ENCODE assay signal across 20 cellular contexts in the genomic region with DNA sequence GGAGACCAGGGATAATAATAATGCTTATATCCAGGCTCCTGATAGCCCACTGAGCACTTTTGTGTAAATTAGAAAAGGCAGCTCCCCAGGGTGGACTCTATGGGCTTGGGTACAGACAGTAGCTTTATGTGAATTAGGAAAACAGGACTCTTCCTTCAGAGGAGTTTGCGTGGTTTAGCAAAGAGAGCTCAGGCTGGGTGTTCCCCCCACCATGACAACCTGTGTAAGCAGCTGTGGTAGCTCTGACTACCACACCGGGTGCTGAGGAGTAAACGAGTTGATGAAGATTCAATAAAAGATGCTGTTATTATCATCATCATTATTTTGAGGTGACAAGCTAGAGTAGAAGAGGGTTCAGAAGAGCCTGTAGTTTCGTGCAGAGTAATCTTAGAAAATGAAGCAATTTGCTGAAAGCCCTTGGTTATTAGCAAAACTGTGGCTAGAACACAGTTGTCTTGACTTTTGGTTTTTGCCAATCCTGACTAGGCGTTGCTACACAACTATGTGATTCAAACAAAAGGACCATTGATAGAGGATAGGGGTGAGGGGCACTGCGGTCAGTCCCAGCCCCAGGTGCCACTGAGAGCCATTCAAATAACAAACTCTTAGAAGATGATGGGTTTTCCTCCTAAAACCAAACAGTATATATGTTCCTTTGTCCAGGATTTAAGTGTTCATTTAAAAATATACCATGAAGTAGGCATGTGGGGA.
"Had no signal": no experiment of that assay in that cellular context is flagged by ENCODE, and none has a peak within 500 bp of the region (broad histone marks: within the 10 kb centered on the region; RNA-seq: fewer than 3 reads in every experiment).

No MANE protein-coding gene starts in this region.

- H3K36me3 ChIP-seq: cardiac muscle cell, neutrophil had no signal

- DNase-seq: activated CD4-positive, alpha-beta T cell treated with anti-CD3 and anti-CD28 coated beads, Interleukin-2, amount 50 U/mL, for 1 hour; activated CD8-positive, alpha-beta memory T cell treated with anti-CD3 and anti-CD28 coated beads for 24 hours; activated naive CD4-positive, alpha-beta T cell treated with anti-CD3 and anti-CD28 coated beads for 36 hours; activated naive CD8-positive, alpha-beta T cell treated with anti-CD3 and anti-CD28 coated beads, Interleukin-2, amount 50 U/mL, for 24 hours; mucosa of descending colon; naive thymus-derived CD4-positive, alpha-beta T cell; right cardiac atrium; stimulated activated CD4-positive, alpha-beta T cell treated with anti-CD3 and anti-CD28 coated beads, Interleukin-15, amount 100 ng/mL, for 24 hours; stimulated activated CD4-positive, alpha-beta T cell treated with anti-CD3 and anti-CD28 coated beads, Interleukin-4, amount 100 ng/mL, for 24 hours; stimulated activated naive CD4-positive, alpha-beta T cell; trophoblast cell had no signal

- FAIRE-seq: astrocyte, colon, islet of Langerhans had no signal

- ATAC-seq: activated CD4-positive, CD25-positive, alpha-beta regulatory T cell treated with anti-CD3 and anti-CD28 coated beads, Interleukin-2, amount 50 U/mL, for 24 hours; activated naive CD8-positive, alpha-beta T cell treated with anti-CD3 and anti-CD28 coated beads, Interleukin-2, amount 50 U/mL, for 24 hours; activated T-helper 17 cell treated with anti-CD3 and anti-CD28 coated beads, Interleukin-2, amount 50 U/mL, for 72 hours; esophagus mucosa; mucosa of descending colon; naive thymus-derived CD4-positive, alpha-beta T cell; right cardiac atrium had no signal

- H3K4me3 ChIP-seq: cardiac muscle cell, mucosa of descending colon, skin epidermis had no signal

- H3K27ac ChIP-seq: cardiac muscle cell, neutrophil, skin epidermis had no signal

- H3K9me3 ChIP-seq: mucosa of descending colon, neutrophil had no signal
